In genomic region chr5:16750445-16750844, GRCh38 we compare ENCODE assay signal across 18 cellular contexts.
"Had no signal": no experiment of that assay in that cellular context is flagged by ENCODE, and none has a peak within 500 bp of the region (broad histone marks: within the 10 kb centered on the region; RNA-seq: fewer than 3 reads in every experiment).

No MANE protein-coding gene starts in this region.

- H3K27ac Mint-ChIP-seq: natural killer cell had no signal

- H3K36me3 Mint-ChIP-seq: natural killer cell had no signal

- H3K4me3 Mint-ChIP-seq: natural killer cell had no signal

- H3K9me3 Mint-ChIP-seq: natural killer cell had no signal

- H3K36me3 ChIP-seq: gastrocnemius medialis, neutrophil, right lobe of liver, thyroid gland, uterus had no signal

- H3K4me3 ChIP-seq: dorsolateral prefrontal cortex, gastrocnemius medialis, lower lobe of right lung, pancreas, right lobe of liver, stomach, thyroid gland, upper lobe of right lung, uterus had no signal

- DNase-seq: dorsolateral prefrontal cortex; effector CD4-positive, alpha-beta T cell; gastrocnemius medialis; left ventricle myocardium superior; lower lobe of right lung; natural killer cell; pancreas; right lobe of liver; small intestine; stimulated activated CD4-positive, alpha-beta T cell treated with anti-CD3 and anti-CD28 coated beads, Interleukin-15, amount 100 ng/mL, for 24 hours; stimulated activated CD4-positive, alpha-beta T cell treated with anti-CD3 and anti-CD28 coated beads, Interleukin-2, amount 100 ng/mL, for 48 hours; stimulated activated CD8-positive, alpha-beta memory T cell treated with anti-CD3 and anti-CD28 coated beads, Interleukin-4, amount 100 ng/mL, for 48 hours; stimulated activated naive CD4-positive, alpha-beta T cell treated with Interleukin-2 at 50 U/mL for 16 hours; stomach; thyroid gland; upper lobe of right lung; uterus had no signal

- H3K4me1 Mint-ChIP-seq: natural killer cell had no signal

- H3K4me1 ChIP-seq: gastrocnemius medialis, lower lobe of right lung, pancreas, right lobe of liver, thyroid gland, upper lobe of right lung, uterus had no signal

- H3K27me3 ChIP-seq: dorsolateral prefrontal cortex, gastrocnemius medialis, neutrophil, pancreas, right lobe of liver, stomach, thyroid gland, upper lobe of right lung, uterus had no signal

- H3K27ac ChIP-seq: dorsolateral prefrontal cortex, gastrocnemius medialis, lower lobe of right lung, neutrophil, pancreas, right lobe of liver, thyroid gland, upper lobe of right lung, uterus had no signal

- H3K9me3 ChIP-seq: gastrocnemius medialis, lower lobe of right lung, neutrophil, pancreas, right lobe of liver, stomach, thyroid gland, upper lobe of right lung, uterus had no signal
